1 cellular context compared by ENCODE assay signal in the genomic region with DNA sequence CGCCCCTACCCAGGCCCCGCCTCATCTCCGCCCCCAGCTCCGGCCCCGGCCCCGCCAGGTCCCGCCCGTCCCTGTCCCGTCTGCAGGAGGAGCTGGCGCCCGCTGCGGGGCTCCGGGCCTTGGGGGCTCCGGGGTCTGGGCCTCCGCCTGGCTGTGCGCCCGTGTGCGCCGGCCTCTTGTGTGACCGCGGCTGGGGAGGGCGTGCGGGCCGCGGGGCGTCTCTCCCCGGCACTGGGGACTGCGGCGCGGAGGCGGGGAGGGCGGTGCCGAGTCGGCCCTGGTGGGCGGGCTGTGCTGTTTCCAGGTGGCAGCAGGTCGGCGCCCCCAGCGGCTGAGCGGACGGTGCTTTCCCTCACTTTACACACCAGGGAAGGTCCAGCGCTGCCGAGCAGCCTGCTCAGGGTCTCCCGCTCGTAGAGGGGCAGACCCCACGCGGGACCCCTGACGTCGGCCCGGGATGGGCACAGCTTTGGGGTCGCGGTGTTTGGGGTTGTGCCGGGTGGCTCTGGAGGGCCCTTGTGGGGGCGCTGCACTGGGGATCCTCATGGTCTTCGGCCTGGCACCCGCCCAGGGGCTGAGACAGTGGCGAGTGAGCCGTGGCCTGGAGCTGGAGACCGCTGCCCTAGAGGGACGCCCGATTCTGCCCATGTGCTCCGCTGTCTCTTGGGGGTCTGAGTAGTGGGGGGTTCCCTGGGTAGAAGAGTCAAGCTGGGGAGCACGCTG.
TF ChIP-seq lines count a peak whose summit lies in the region.

No MANE protein-coding gene starts in this region.

TF ChIP-seq in HEK293, 187 proteins besides CTCF, POLR2A, EP300 and RAD21 (continued from another document):
- TF ChIP-seq, protein P1, sequence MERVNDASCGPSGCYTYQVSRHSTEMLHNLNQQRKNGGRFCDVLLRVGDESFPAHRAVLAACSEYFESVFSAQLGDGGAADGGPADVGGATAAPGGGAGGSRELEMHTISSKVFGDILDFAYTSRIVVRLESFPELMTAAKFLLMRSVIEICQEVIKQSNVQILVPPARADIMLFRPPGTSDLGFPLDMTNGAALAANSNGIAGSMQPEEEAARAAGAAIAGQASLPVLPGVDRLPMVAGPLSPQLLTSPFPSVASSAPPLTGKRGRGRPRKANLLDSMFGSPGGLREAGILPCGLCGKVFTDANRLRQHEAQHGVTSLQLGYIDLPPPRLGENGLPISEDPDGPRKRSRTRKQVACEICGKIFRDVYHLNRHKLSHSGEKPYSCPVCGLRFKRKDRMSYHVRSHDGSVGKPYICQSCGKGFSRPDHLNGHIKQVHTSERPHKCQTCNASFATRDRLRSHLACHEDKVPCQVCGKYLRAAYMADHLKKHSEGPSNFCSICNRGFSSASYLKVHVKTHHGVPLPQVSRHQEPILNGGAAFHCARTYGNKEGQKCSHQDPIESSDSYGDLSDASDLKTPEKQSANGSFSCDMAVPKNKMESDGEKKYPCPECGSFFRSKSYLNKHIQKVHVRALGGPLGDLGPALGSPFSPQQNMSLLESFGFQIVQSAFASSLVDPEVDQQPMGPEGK (tag by site-specific recombination; IDR thresholded peaks at IDR 0.05): peak; percentile 53; the same call in 1 of the 2 replicates
- TF ChIP-seq ZNF335 (tag by site-specific recombination; conservative IDR thresholded peaks at IDR 0.05) (peak; percentile 46; the same call in 1 of the 2 replicates), KLF16 (tag by site-specific recombination; IDR thresholded peaks at IDR 0.05) (0 out of 2 replicates have a peak, but pooled peaks have one; percentile 22), ZFHX2 (tag by site-specific recombination; conservative IDR thresholded peaks at IDR 0.05) (peak; percentile 89), ZXDB (tag by site-specific recombination; IDR thresholded peaks at IDR 0.05) (0 out of 2 replicates have a peak, but pooled peaks have one; percentile 33), ZNF146 (tag by site-specific recombination; IDR thresholded peaks at IDR 0.05) (no peak)
- TF ChIP-seq, protein P2, sequence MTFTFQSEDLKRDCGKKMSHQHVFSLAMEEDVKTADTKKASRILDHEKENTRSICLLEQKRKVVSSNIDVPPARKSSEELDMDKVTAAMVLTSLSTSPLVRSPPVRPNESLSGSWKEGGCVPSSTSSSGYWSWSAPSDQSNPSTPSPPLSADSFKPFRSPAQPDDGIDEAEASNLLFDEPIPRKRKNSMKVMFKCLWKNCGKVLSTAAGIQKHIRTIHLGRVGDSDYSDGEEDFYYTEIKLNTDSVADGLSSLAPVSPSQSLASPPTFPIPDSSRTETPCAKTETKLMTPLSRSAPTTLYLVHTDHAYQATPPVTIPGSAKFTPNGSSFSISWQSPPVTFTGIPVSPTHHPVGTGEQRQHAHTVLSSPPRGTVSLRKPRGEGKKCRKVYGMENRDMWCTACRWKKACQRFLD (tag by site-specific recombination; IDR thresholded peaks at IDR 0.05): no peak
